Comparison of ENCODE assay signal across 1 cellular context in the genomic region with DNA sequence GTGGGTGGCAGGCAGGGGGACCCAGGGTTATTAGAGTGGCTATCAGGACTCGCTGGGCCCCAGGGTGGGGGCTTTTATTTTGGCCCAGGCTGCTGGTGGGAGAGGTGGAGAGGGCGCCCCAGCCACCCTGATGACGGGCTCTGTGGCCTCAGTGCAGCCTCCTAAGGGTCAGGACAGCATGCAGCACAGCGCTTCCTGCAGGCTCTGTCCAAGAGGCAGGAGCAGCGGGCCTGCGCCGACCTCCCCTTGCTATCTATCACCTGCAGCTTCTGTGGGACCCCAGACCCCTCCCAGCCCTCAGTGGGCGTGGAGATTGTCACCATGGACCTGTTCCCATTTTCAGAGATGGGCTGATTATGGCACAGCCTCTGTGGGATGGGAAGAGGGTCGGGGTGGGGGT.
TF ChIP-seq lines count a peak whose summit lies in the region.

No MANE protein-coding gene starts in this region.

TF ChIP-seq in K562, 482 proteins besides CTCF, POLR2A, EP300 and RAD21:
- TF ChIP-seq MEF2A (IDR thresholded peaks at IDR 0.05; ENCODE audit: control insufficient read depth, low read depth, low read length): no peak
- peak; percentile 42; the same call in 1 of the 2 replicates for TF ChIP-seq ZBTB7A (IDR thresholded peaks at IDR 0.05; ENCODE audit: borderline replicate concordance, control insufficient read depth, low read depth, low read length)
- no peak for TF ChIP-seq CREM (IDR thresholded peaks at IDR 0.05; ENCODE audit: low read depth)
- TF ChIP-seq NUFIP1 (IDR thresholded peaks at IDR 0.05; ENCODE audit: partially characterized antibody): no peak
- TF ChIP-seq SETDB1 (IDR thresholded peaks at IDR 0.05; ENCODE audit: low read length): no peak
- TF ChIP-seq, protein P1, sequence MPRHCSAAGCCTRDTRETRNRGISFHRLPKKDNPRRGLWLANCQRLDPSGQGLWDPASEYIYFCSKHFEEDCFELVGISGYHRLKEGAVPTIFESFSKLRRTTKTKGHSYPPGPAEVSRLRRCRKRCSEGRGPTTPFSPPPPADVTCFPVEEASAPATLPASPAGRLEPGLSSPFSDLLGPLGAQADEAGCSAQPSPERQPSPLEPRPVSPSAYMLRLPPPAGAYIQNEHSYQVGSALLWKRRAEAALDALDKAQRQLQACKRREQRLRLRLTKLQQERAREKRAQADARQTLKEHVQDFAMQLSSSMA (CRISPR knock-in tag; IDR thresholded peaks at IDR 0.05): no peak
